ENCODE assay signal across 21 cellular contexts in the genomic region with DNA sequence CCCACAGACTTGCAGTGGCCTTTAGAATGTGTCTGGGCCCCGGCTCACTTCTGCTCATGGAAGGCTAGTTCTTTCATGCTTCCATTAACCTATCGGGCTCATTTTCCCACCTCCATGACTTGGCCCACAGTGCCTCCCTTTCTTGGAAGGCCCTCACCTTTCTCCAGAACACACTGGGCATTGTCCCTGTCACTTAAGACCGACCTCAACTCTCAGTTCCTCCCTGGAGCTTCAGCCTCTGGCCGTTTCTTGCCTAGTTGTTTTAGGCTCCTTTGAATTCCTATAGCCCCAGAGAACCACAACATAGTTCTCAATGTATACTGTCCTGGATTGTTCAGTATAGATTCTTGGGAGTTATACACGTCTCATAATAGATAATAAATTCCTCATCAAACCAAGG.
"Had no signal": no experiment of that assay in that cellular context is flagged by ENCODE, and none has a peak within 500 bp of the region (broad histone marks: within the 10 kb centered on the region; RNA-seq: fewer than 3 reads in every experiment).

No MANE protein-coding gene starts in this region.

- H3K27me3 ChIP-seq: esophagus muscularis mucosa, tibial artery had no signal

- H3K9me3 ChIP-seq: esophagus muscularis mucosa, tibial artery had no signal

- H3K36me3 ChIP-seq: esophagus muscularis mucosa, tibial artery had no signal

- H3K27ac ChIP-seq: tibial artery, VCaP had no signal

- DNase-seq: activated CD4-positive, alpha-beta T cell treated with anti-CD3 and anti-CD28 coated beads, Interleukin-2, amount 10 ng/mL, durations not matched to agents 24 days and 14 days; activated CD8-positive, alpha-beta memory T cell treated with anti-CD3 and anti-CD28 coated beads, Interleukin-2, amount 10 ng/mL, durations not matched to agents 7 days and 5 days; activated CD8-positive, alpha-beta T cell treated with anti-CD3 and anti-CD28 coated beads for 36 hours; activated effector memory CD4-positive, alpha-beta T cell treated with anti-CD3 and anti-CD28 coated beads, Interleukin-2, amount 50 U/mL, for 16 hours; activated naive CD4-positive, alpha-beta T cell treated with anti-CD3 and anti-CD28 coated beads, Interleukin-2, amount 10 ng/mL, durations not matched to agents 7 days and 5 days; activated T-cell treated with anti-CD3 and anti-CD28 coated beads for 4 hours; amygdala; cerebellar nuclear complex; left ventricle myocardium superior; nephron progenitor cell; nucleus accumbens; posterior cingulate gyrus; stimulated activated CD4-positive, alpha-beta T cell treated with anti-CD3 and anti-CD28 coated beads, Interleukin-1b, Interleukin-23, amount 100 ng/mL, for 48 hours; tibial artery had no signal

- FAIRE-seq: bronchial epithelial cell, frontal cortex, islet of Langerhans, urothelium cell line had no signal

- H3K4me3 ChIP-seq: coronary artery, esophagus muscularis mucosa, tibial artery had no signal

- ATAC-seq: activated CD8-positive, alpha-beta memory T cell treated with anti-CD3 and anti-CD28 coated beads, Interleukin-2, amount 10 ng/mL, durations not matched to agents 7 days and 5 days had no signal
